ENCODE assay signal across 9 cellular contexts in genomic region chr9:126499005-126499910, GRCh38.
A peak's percentile ranks its signal among the peaks of the same experiment; 100 is the strongest.
DNase-seq lines count a peak whose midpoint lies in the region; ATAC-seq, FAIRE-seq and TF ChIP-seq lines count a peak whose summit lies in the region.
"Had no signal": no experiment of that assay in that cellular context is flagged by ENCODE, and none has a peak within 500 bp of the region (broad histone marks: within the 10 kb centered on the region; RNA-seq: fewer than 3 reads in every experiment).

No MANE protein-coding gene starts in this region.

- POLR2A ChIA-PET in A549 (lab: Yijun Ruan, JAX): interaction anchor here (0.6 kb wide), 1 partner anchor 12 kb away, joined by 3 read pairs; no protein-coding TSS in a partner anchor

- TF ChIP-seq CTCF in A549 (IDR thresholded peaks at IDR 0.05): peak; percentile 97
- TF ChIP-seq CTCF in GM12875 (IDR thresholded peaks at IDR 0.05; ENCODE audit: borderline replicate concordance, insufficient read depth, low read depth, low read length): peak; percentile 97
- peak; percentile 100 for TF ChIP-seq CTCF in upper lobe of right lung (IDR thresholded peaks at IDR 0.05)

- CTCF ChIA-PET in A549 (lab: Yijun Ruan, JAX): interaction anchor here (0.5 to 10.2 kb wide), 59 partner anchors 10 to 1092 kb away, joined by 3 to 225 read pairs (median 5); no protein-coding TSS in a partner anchor

- peaks cover 14% of the 10 kb centered on the region for H3K36me3 ChIP-seq in upper lobe of right lung

- H3K36me3 Mint-ChIP-seq in naive B cell: no peaks in the 10 kb centered on the region

- intact Hi-C loops in upper lobe of right lung (cut with DNase I): loop anchor here (10.0 kb wide), 1 partner anchor 184 kb away; no protein-coding TSS in a partner anchor

- peaks cover 0 to 1% (median 0%) of the 10 kb centered on the region in 7 donors for H3K9me3 Mint-ChIP-seq in naive B cell

- H3K27ac Mint-ChIP-seq in naive B cell: peak overlapping the region in 1 of 6 donors; percentile 38

- peak; percentile 51 to 55 for DNase-seq in A549 (ENCODE audit: low read depth in 1 of 2, low spot score in 1 of 2)
- DNase-seq in NCI-H460 (ENCODE audit: extremely low read depth, low read depth): peak; percentile 26
- peak; percentile 28 for DNase-seq in activated T-cell treated with anti-CD3 and anti-CD28 coated beads for 24 hours (ENCODE audit: low read depth)
- peak; percentile 51 for DNase-seq in naive B cell
- DNase-seq in upper lobe of right lung: peak; percentile 75

- H3K4me2 ChIP-seq in A549: peak overlapping the region; percentile 80

- FAIRE-seq in A549 (lab: Jason Lieb, UNC): no peak
- FAIRE-seq: islet of Langerhans had no signal

- ATAC-seq in A549: peak; percentile 51 to 78; a peak in 5 of 6 replicates
- ATAC-seq in esophagus mucosa: peak; percentile 61
- peak; percentile 70 to 74 for ATAC-seq in naive B cell (ENCODE audit: low read depth in 2 of 2)
- ATAC-seq in upper lobe of right lung: peak; percentile 73
- ATAC-seq in GM18502 (IDR thresholded peaks at IDR 0.05; ENCODE audit: poor library complexity, unreplicated experiment): no peak

- H3K4me3 ChIP-seq in A549 (peak overlapping the region; percentile 43), GM12875 (ENCODE audit: low read depth, low read length) (no peak overlapping the region), upper lobe of right lung (peak overlapping the region; percentile 39)

- H3K4me1 ChIP-seq in A549: peaks cover 12% of the 10 kb centered on the region
- peaks cover 5% of the 10 kb centered on the region for H3K4me1 ChIP-seq in upper lobe of right lung

- peak overlapping the region in 7 of 8 donors; percentile 22 to 88 (median 72) for H3K4me3 Mint-ChIP-seq in naive B cell

- TF ChIP-seq RAD21 in A549 (conservative IDR thresholded peaks at IDR 0.05 in 1 of 2, IDR thresholded peaks at IDR 0.05 in 1 of 2): peak; percentile 23 to 39; a peak in 2 of 5 replicates

- TF ChIP-seq POLR2A in A549 (IDR thresholded peaks at IDR 0.05; ENCODE audit: low read length): no peak

- H3K9me3 ChIP-seq in A549: no peaks in the 10 kb centered on the region
- no peaks in the 10 kb centered on the region for H3K9me3 ChIP-seq in upper lobe of right lung

- WGBS in A549 (ENCODE audit: missing lambda C conversion rate): 4% methylated on average over 39 of the region's 46 CpGs

- H3K27ac ChIP-seq in A549 (peak overlapping the region; percentile 31 to 75; a peak in 5 of 6 replicates), upper lobe of right lung (no peak overlapping the region)

- no peak for TF ChIP-seq EP300 in A549 (IDR thresholded peaks at IDR 0.05)

- H3K27me3 Mint-ChIP-seq in naive B cell: peaks cover 7 to 45% (median 40%) of the 10 kb centered on the region in 3 donors

- no peaks in the 10 kb centered on the region for H3K27me3 ChIP-seq in upper lobe of right lung

- peaks cover 9 to 23% (median 15%) of the 10 kb centered on the region in 3 donors for H3K4me1 Mint-ChIP-seq in naive B cell

TF ChIP-seq in A549, 52 proteins besides CTCF, POLR2A, EP300 and RAD21:
- TF ChIP-seq MAX (IDR thresholded peaks at IDR 0.05): 0 out of 2 replicates have a peak, but pooled peaks have one; percentile 27
- TF ChIP-seq SMC3 (IDR thresholded peaks at IDR 0.05): peak; percentile 64
- no peak for TF ChIP-seq USF2 (IDR thresholded peaks at IDR 0.05)
